22 cellular contexts compared by ENCODE assay signal in the genomic region with DNA sequence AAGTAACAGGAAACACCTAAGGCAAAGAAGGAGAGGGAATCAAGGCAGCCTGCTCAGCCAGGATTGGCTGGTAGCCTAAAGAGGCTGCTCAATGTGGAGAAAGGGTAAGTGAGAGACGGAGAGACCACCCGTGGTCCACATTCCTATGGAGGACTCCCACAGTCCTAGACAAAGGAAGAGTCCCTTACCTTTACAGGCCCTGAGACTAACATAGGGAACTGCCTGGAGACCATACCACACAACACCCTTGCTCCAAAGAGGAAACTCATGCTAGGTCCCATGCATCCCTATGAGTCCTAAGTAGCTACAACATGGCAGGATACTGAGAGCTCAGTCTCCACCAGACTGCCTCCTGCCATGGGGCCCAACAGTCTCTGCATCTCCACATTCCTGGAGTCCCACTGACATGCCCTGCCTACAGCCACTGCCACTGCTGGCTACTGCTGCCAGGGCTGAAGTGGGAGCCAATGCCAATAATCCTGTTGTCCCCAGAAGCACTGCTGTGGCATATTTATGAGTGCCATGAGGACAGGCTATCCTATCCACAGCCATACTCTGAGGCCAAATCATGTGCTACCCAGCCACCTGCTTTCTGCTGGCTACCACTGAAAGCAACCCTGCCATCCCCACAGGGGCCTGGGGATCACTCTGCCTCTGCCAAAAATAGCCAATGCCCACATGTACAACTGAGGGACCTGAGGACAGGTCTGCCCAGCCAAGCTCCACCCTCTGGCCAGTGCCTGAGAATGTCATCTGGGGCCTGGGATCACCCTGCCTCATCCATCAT. TPM values are rescaled to one million over a fixed set of nuclear protein-coding genes. Genes with fewer than 3 reads are reported as not detected.
A peak's percentile ranks its signal among the peaks of the same experiment; 100 is the strongest.
DNase-seq lines count a peak whose midpoint lies in the region; ATAC-seq, FAIRE-seq and TF ChIP-seq lines count a peak whose summit lies in the region.
"Had no signal": no experiment of that assay in that cellular context is flagged by ENCODE, and none has a peak within 500 bp of the region (broad histone marks: within the 10 kb centered on the region; RNA-seq: fewer than 3 reads in every experiment).

No MANE protein-coding gene starts in this region.

- peak overlapping the region; percentile 15 for H2AK9ac ChIP-seq in IMR-90 (replicated peaks; ENCODE audit: low read depth, low read length, poor library complexity)

- no peak overlapping the region for H4K8ac ChIP-seq in IMR-90 (ENCODE audit: low read depth in 2 of 2, low read length in 2 of 2)

- no peak overlapping the region for H3K4me2 ChIP-seq in GM23338
- no peak overlapping the region for H3K4me2 ChIP-seq in IMR-90 (ENCODE audit: low read depth, low read length)
- H3K4me2 ChIP-seq: KMS-11 had no signal

- no peak overlapping the region for H3K23ac ChIP-seq in IMR-90 (ENCODE audit: low read depth, low read length)

- DNase-seq in GM23338 (ENCODE audit: low spot score) (peak; percentile 65), IMR-90 (no peak), endothelial cell (ENCODE audit: low spot score) (no peak), myocyte (ENCODE audit: low read depth) (peak; percentile 39), NCI-H1092 (lab: John Stamatoyannopoulos, UW) (no peak), pancreas (no peak)
- DNase-seq in effector CD4-positive, alpha-beta T cell: no peak
- DNase-seq: CD4-positive, alpha-beta T cell; COR-L47; DMS79; GOT3; NCI-H1105 treated with DMSO at 0.1 percent for 48 hours; NCI-H2029 treated with DMSO at 0.1 percent for 48 hours; NCI-H226; NCI-H524; NCI-H774; NK-92 treated with Interleukin-12 subunit alpha and Interleukin-12 subunit beta, amount 100 ng/mL, for 24 hours had no signal

- H3K79me2 ChIP-seq in GM23338 (replicated peaks; ENCODE audit: insufficient read depth): no peaks in the 10 kb centered on the region

- peaks cover 8% of the 10 kb centered on the region; the same call in 1 of the 2 replicates for H3K9me1 ChIP-seq in IMR-90 (ENCODE audit: insufficient read depth, low read length)

- H3K79me1 ChIP-seq in IMR-90 (ENCODE audit: low read depth in 1 of 2, low read length in 2 of 2): peaks cover 16 to 18% of the 10 kb centered on the region in 2 experiments

- dilution Hi-C loops in IMR-90 (cut with HindIII; ENCODE audit: low sequenced_read_pairs, unreplicated experiment): no loop called here

- peaks cover 4% of the 10 kb centered on the region; the same call in 1 of the 2 replicates for H3K9me3 ChIP-seq in IMR-90 (ENCODE audit: control insufficient read depth, insufficient read depth, low read length)
- no peaks in the 10 kb centered on the region for H3K9me3 ChIP-seq in pancreas

- H3K27ac Mint-ChIP-seq in GM23338 (no peak overlapping the region), endothelial cell (ENCODE audit: unreplicated experiment) (no peak overlapping the region)
- H3K27ac Mint-ChIP-seq: CD4-positive, alpha-beta T cell had no signal

- H4K20me1 ChIP-seq in GM23338 (replicated peaks; ENCODE audit: insufficient read depth) (no peaks in the 10 kb centered on the region), IMR-90 (ENCODE audit: insufficient read depth, low read length) (peaks cover 3% of the 10 kb centered on the region; the same call in 1 of the 2 replicates)

- H3F3A ChIP-seq in GM23338 (replicated peaks; ENCODE audit: low read depth): no peaks in the 10 kb centered on the region

- FAIRE-seq in pancreas (lab: Jason Lieb, UNC): no peak
- FAIRE-seq: GM12878 had no signal

- H3K27me3 Mint-ChIP-seq in GM23338 (ENCODE audit: insufficient read depth, low read depth, poor library complexity) (no peaks in the 10 kb centered on the region), endothelial cell (ENCODE audit: unreplicated experiment) (no peaks in the 10 kb centered on the region)
- H3K27me3 Mint-ChIP-seq: CD4-positive, alpha-beta T cell had no signal

- H3K9ac ChIP-seq in IMR-90 (ENCODE audit: low read depth, low read length): no peak overlapping the region
- H3K9ac ChIP-seq: KMS-11 had no signal

- no peaks in the 10 kb centered on the region for H3K36me3 ChIP-seq in GM23338 (ENCODE audit: insufficient read depth)
- H3K36me3 ChIP-seq in IMR-90 (ENCODE audit: control insufficient read depth, insufficient read depth, low read length): peaks cover 18% of the 10 kb centered on the region
- peaks cover 0 to 5% (median 0%) of the 10 kb centered on the region in 3 donors for H3K36me3 ChIP-seq in pancreas

- no CpG with 5 or more reads among the region's 2 CpGs for WGBS in IMR-90 (ENCODE audit: extremely low coverage in 2 of 2, insufficient read length in 1 of 2), 2 experiments
- WGBS in pancreas, 2 donors: 80 to 100% methylated on average over 2 of the region's 2 CpGs

- no peak overlapping the region for H2BK5ac ChIP-seq in IMR-90 (ENCODE audit: low read depth, low read length, poor library complexity, severe bottlenecking)

- H3K18ac ChIP-seq in IMR-90 (ENCODE audit: low read depth, low read length): no peak overlapping the region

- H3K4me1 ChIP-seq in GM23338 (ENCODE audit: insufficient read depth): no peaks in the 10 kb centered on the region
- H3K4me1 ChIP-seq in IMR-90 (ENCODE audit: control insufficient read depth, insufficient read depth, low read length): no peaks in the 10 kb centered on the region
- H3K4me1 ChIP-seq in pancreas: no peaks in the 10 kb centered on the region

- H3K4ac ChIP-seq in IMR-90 (ENCODE audit: low read depth, low read length): no peak overlapping the region

- H3K9me3 Mint-ChIP-seq in GM23338: no peaks in the 10 kb centered on the region; the same call in 1 of the 3 replicates
- H3K9me3 Mint-ChIP-seq in endothelial cell (ENCODE audit: unreplicated experiment): no peaks in the 10 kb centered on the region

- no peaks in the 10 kb centered on the region for H3K27me3 ChIP-seq in GM23338 (ENCODE audit: insufficient read depth)
- no peaks in the 10 kb centered on the region for H3K27me3 ChIP-seq in IMR-90 (ENCODE audit: control insufficient read depth, insufficient read depth, low read length)
- H3K27me3 ChIP-seq in pancreas: no peaks in the 10 kb centered on the region

- ATAC-seq in GM23338 (peak; percentile 100), IMR-90 (ENCODE audit: low read depth) (no peak), GM19035 (IDR thresholded peaks at IDR 0.05; ENCODE audit: unreplicated experiment) (no peak), pancreas (no peak)
- ATAC-seq: GM12878, Panc1 had no signal

- H3K27ac ChIP-seq in GM23338 (ENCODE audit: low read depth): no peak overlapping the region
- H3K27ac ChIP-seq in IMR-90 (ENCODE audit: insufficient read depth, low read length): no peak overlapping the region
- no peak overlapping the region for H3K27ac ChIP-seq in pancreas
- H3K27ac ChIP-seq: HL-60, KMS-11 had no signal

- H3K4me3 Mint-ChIP-seq in GM23338: no peak overlapping the region
- H3K4me3 Mint-ChIP-seq in endothelial cell (ENCODE audit: unreplicated experiment): peak overlapping the region; percentile 4
- H3K4me3 Mint-ChIP-seq: CD4-positive, alpha-beta T cell had no signal

- no peaks in the 10 kb centered on the region for H3K9me2 ChIP-seq in GM23338 (ENCODE audit: insufficient read depth)

- H2BK15ac ChIP-seq in IMR-90 (ENCODE audit: low read depth, low read length): no peak overlapping the region

- no peak overlapping the region for H4K91ac ChIP-seq in IMR-90 (ENCODE audit: insufficient read depth, low read depth, low read length)

- no peak overlapping the region for H3K14ac ChIP-seq in IMR-90 (replicated peaks; ENCODE audit: low read depth, low read length)

- no TSS peak for BruUV-seq in IMR-90 (replicated peaks; lab: Mats Ljungman, UMichigan)

- no peak for TF ChIP-seq CTCF in GM23338 (conservative IDR thresholded peaks at IDR 0.05; ENCODE audit: low read depth in 2 of 2)
- no peak for TF ChIP-seq CTCF in IMR-90 (conservative IDR thresholded peaks at IDR 0.05; ENCODE audit: low read depth, low read length)
- no peak for TF ChIP-seq CTCF in endothelial cell (IDR thresholded peaks at IDR 0.05; ENCODE audit: unreplicated experiment)
- TF ChIP-seq CTCF in pancreas (IDR thresholded peaks at IDR 0.05): no peak

- intact Hi-C loops in IMR-90 (cut with micrococcal nuclease) (no loop called here), pancreas (cut with DNase I) (no loop called here)

- no peak for TF ChIP-seq POLR2A in IMR-90 (IDR thresholded peaks at IDR 0.05; ENCODE audit: low read depth, low read length)

- H3K36me3 Mint-ChIP-seq in GM23338 (ENCODE audit: low read depth): peaks cover 31% of the 10 kb centered on the region
- peaks cover 26% of the 10 kb centered on the region for H3K36me3 Mint-ChIP-seq in endothelial cell (ENCODE audit: low read depth, unreplicated experiment)

- H3K4me3 ChIP-seq in GM23338 (no peak overlapping the region), IMR-90 (ENCODE audit: insufficient read depth, low read depth, low read length) (no peak overlapping the region), pancreas (no peak overlapping the region)
- H3K4me3 ChIP-seq: GM12878 had no signal

- TF ChIP-seq RAD21 in IMR-90 (IDR thresholded peaks at IDR 0.05; ENCODE audit: low read length): no peak

- H3K56ac ChIP-seq in IMR-90 (ENCODE audit: extremely low read depth, insufficient read depth, low read length): no peak overlapping the region

- H2AK5ac ChIP-seq in IMR-90 (ENCODE audit: low read depth, low read length): no peak overlapping the region

- no peak overlapping the region for H4K5ac ChIP-seq in IMR-90 (ENCODE audit: low read depth, low read length)

- H2AFZ ChIP-seq in GM23338 (no peak overlapping the region), IMR-90 (replicated peaks; ENCODE audit: low read length, poor library complexity) (no peak overlapping the region)

- H2BK120ac ChIP-seq in IMR-90 (ENCODE audit: low read depth, low read length): no peak overlapping the region

- CTCF ChIA-PET in IMR-90 (lab: Yijun Ruan, JAX): no interaction called here

- H3K4me1 Mint-ChIP-seq in GM23338: peaks cover 6% of the 10 kb centered on the region
- no peaks in the 10 kb centered on the region for H3K4me1 Mint-ChIP-seq in endothelial cell (ENCODE audit: unreplicated experiment)

- no peak overlapping the region for H2BK20ac ChIP-seq in IMR-90 (ENCODE audit: low read depth, low read length)

- POLR2A ChIA-PET in IMR-90 (lab: Charles Lee; ENCODE audit: unreplicated experiment): no interaction called here

- in situ Hi-C loops in IMR-90 (cut with MboI; ENCODE audit: low sequenced_read_pairs): no loop called here

RNA-seq across cellular contexts. Expression of a gene that starts 45.0 kb away (rescaled TPM):
- 64.9 and 67.3 TPM in 2 replicates for total RNA-seq in GM23338 (2014; rRNA removed; shearing (Covaris generic))
- polyA plus RNA-seq in GM23338 (2016; fragmentation: Nextera tagmentation; extraction: Ambion mirVana): 36.3 and 38.7 TPM in 2 replicates
- total RNA-seq in IMR-90 (2012; rRNA removed): 75.6 and 103 TPM in 2 replicates
- polyA plus RNA-seq in IMR-90 (2012; rRNA removed): 39.6 and 54.6 TPM in 2 replicates
- polyA plus RNA-seq in IMR-90 (2012; cell fraction: cytosol; rRNA removed): 3.6 and 5.3 TPM in 2 replicates
- 1.1 and 16.9 TPM in 2 replicates for polyA plus RNA-seq in IMR-90 (2012; cell fraction: nucleus; rRNA removed; ENCODE audit: low replicate concordance)
- total RNA-seq in endothelial cell (ENCODE audit: unreplicated experiment): 71.8 TPM
- total RNA-seq in myocyte: 67.3 and 85.4 TPM in 2 replicates
- 34.7 TPM for polyA plus RNA-seq in myocyte (2012)
- total RNA-seq in pancreas: 10 to 100 TPM; 34.7 to 56.3 (median 43.3) TPM
- polyA plus RNA-seq in pancreas: 10 to 100 TPM; 22.6 to 26.5 TPM

RNA-seq across cellular contexts. Expression of a gene that starts 59.7 kb away (rescaled TPM):
- total RNA-seq in GM23338 (2014; rRNA removed; shearing (Covaris generic)): 13.3 and 23.0 TPM in 2 replicates
- polyA plus RNA-seq in GM23338 (2016; fragmentation: Nextera tagmentation; extraction: Ambion mirVana) (9.3 and 11.5 TPM in 2 replicates), IMR-90 (2012; rRNA removed) (23.9 and 27.0 TPM in 2 replicates), pancreas (10 to 100 TPM in 1 of 2 donors, 1 to 10 TPM in 1; 9.3 to 11.8 TPM)
- total RNA-seq in IMR-90 (2012; rRNA removed) (51.4 and 63.6 TPM in 2 replicates), endothelial cell (ENCODE audit: unreplicated experiment) (25.7 TPM), myocyte (25.2 and 34.6 TPM in 2 replicates), pancreas (10 to 100 TPM; 15.8 to 28.0 (median 18.9) TPM)
- 11.3 and 15.1 TPM in 2 replicates for polyA plus RNA-seq in IMR-90 (2012; cell fraction: cytosol; rRNA removed)
- 8.3 and 17.8 TPM in 2 replicates for polyA plus RNA-seq in IMR-90 (2012; cell fraction: nucleus; rRNA removed; ENCODE audit: low replicate concordance)
- 18.4 TPM for polyA plus RNA-seq in myocyte (2012)

Comparison
In these comparisons a context has a peak if more than half of its experiments do, and no peak if none do; other contexts are left out.
1. DNase-seq: peak in GM23338 (single experiment) and myocyte (single experiment); none in IMR-90 (single experiment), endothelial cell (single experiment), NCI-H1092 (single experiment), effector CD4-positive, alpha-beta T cell (single experiment) and pancreas (0 of 6).